Comparison of ENCODE assay signal across 9 cellular contexts in the genomic region with DNA sequence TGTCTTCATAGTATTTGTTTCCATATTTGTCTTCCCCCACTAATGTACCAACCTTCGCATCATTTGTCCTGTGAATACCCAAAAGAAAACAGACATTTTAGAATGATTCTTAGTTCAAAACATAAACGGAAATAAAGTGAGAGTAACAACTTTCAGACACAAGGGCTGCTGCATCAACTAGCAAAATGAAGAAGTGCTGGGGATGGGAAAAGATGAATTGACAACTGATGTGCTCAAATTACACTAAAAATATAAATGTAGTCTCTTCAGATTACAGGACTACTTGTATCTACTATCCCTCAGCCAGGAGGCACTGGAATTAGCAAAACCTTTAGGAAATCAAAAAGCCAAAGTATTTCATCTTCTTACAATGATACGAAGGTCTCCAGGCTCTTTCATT. TPM values are rescaled to one million over a fixed set of nuclear protein-coding genes. Genes with fewer than 3 reads are reported as not detected.
DNase-seq lines count a peak whose midpoint lies in the region; ATAC-seq and TF ChIP-seq lines count a peak whose summit lies in the region.
"Had no signal": no experiment of that assay in that cellular context is flagged by ENCODE, and none has a peak within 500 bp of the region (broad histone marks: within the 10 kb centered on the region; RNA-seq: fewer than 3 reads in every experiment).

No MANE protein-coding gene starts in this region.

- H3K4me1 ChIP-seq in transverse colon, result peaks cover 10 to 42% (median 18%) of the 10 kb centered on the region in 4 donors

- in situ Hi-C loops in transverse colon (cut with MboI; ENCODE audit: low pct_ligation_motif_present in 1 of 4, low pct_unique_long_range_greater_than_20kb in 1 of 4, low sequenced_read_pairs in 3 of 4), result no loop called here

- no peaks in the 10 kb centered on the region for H3K27me3 Mint-ChIP-seq in activated naive CD4-positive, alpha-beta T cell treated with anti-CD3 and anti-CD28 coated beads, Interleukin-2, amount 10 ng/mL, durations not matched to agents 7 days and 5 days
- H3K27me3 Mint-ChIP-seq in activated naive CD8-positive, alpha-beta T cell treated with anti-CD3 and anti-CD28 coated beads, Interleukin-2, amount 50 U/mL, for 24 hours, result peaks cover 3% of the 10 kb centered on the region

- CTCF ChIA-PET in activated naive CD4-positive, alpha-beta T cell treated with anti-CD3 and anti-CD28 coated beads, Interleukin-2, amount 10 ng/mL, durations not matched to agents 7 days and 5 days (lab: Charles Lee), result no interaction called here

- TF ChIP-seq EP300 in transverse colon (IDR thresholded peaks at IDR 0.05; ENCODE audit: low read depth), result no peak

- TF ChIP-seq POLR2A in lower leg skin (IDR thresholded peaks at IDR 0.05) (no peak), transverse colon (IDR thresholded peaks at IDR 0.05) (no peak)

- peaks cover 49% of the 10 kb centered on the region for H3K36me3 Mint-ChIP-seq in activated naive CD4-positive, alpha-beta T cell treated with anti-CD3 and anti-CD28 coated beads, Interleukin-2, amount 10 ng/mL, durations not matched to agents 7 days and 5 days
- peaks cover 34% of the 10 kb centered on the region for H3K36me3 Mint-ChIP-seq in activated naive CD8-positive, alpha-beta T cell treated with anti-CD3 and anti-CD28 coated beads, Interleukin-2, amount 50 U/mL, for 24 hours (ENCODE audit: low read depth)

- no peaks in the 10 kb centered on the region for H3K27me3 ChIP-seq in transverse colon

- no peak for TF ChIP-seq CTCF in lower leg skin (IDR thresholded peaks at IDR 0.05)
- TF ChIP-seq CTCF in transverse colon (IDR thresholded peaks at IDR 0.05), result no peak
- TF ChIP-seq CTCF in omental fat pad (IDR thresholded peaks at IDR 0.05), result no peak

- intact Hi-C loops in lower leg skin (cut with DNase I; ENCODE audit: low total_unique reads) (no loop called here), transverse colon (cut with DNase I; ENCODE audit: low total_unique reads) (no loop called here)

- WGBS in lower leg skin, 2 donors, result 21 to 22% methylated on average over 3 of the region's 3 CpGs
- WGBS in transverse colon (ENCODE audit: low coverage in 1 of 2), 2 donors, result 19 to 28% methylated on average over 3 of the region's 3 CpGs

- peaks cover 17% of the 10 kb centered on the region for H3K9me3 Mint-ChIP-seq in activated naive CD4-positive, alpha-beta T cell treated with anti-CD3 and anti-CD28 coated beads, Interleukin-2, amount 10 ng/mL, durations not matched to agents 7 days and 5 days
- H3K9me3 Mint-ChIP-seq in activated naive CD8-positive, alpha-beta T cell treated with anti-CD3 and anti-CD28 coated beads, Interleukin-2, amount 50 U/mL, for 24 hours, result peaks cover 12% of the 10 kb centered on the region

- H3K4me3 ChIP-seq in lower leg skin (ENCODE audit: low read depth, poor library complexity, severe bottlenecking) (peak overlapping the region; percentile 79), transverse colon (peak overlapping the region; percentile 68 to 96 (median 85))

- H3K27ac ChIP-seq in transverse colon, result peak overlapping the region; percentile 85 to 94 (median 89)

- H3K36me3 ChIP-seq in transverse colon, result peaks cover 0 to 17% (median 4%) of the 10 kb centered on the region in 4 donors

- DNase-seq in activated naive CD4-positive, alpha-beta T cell treated with anti-CD3 and anti-CD28 coated beads, Interleukin-2, amount 10 ng/mL, durations not matched to agents 7 days and 5 days, result no peak
- no peak for DNase-seq in activated naive CD4-positive, alpha-beta T cell treated with Interleukin-2 at 50 U/mL for 16 hours
- DNase-seq in activated naive CD8-positive, alpha-beta T cell treated with anti-CD3 and anti-CD28 coated beads, Interleukin-2, amount 50 U/mL, for 24 hours, result no peak
- DNase-seq in lower leg skin (ENCODE audit: low spot score in 2 of 2) (no peak), transverse colon (no peak), omental fat pad (ENCODE audit: low spot score) (no peak), OCI-M2 (lab: John Stamatoyannopoulos, UW; ENCODE audit: unreplicated experiment) (no peak)
- DNase-seq: T-helper 9 cell had no signal

- H3K27ac Mint-ChIP-seq in activated naive CD4-positive, alpha-beta T cell treated with anti-CD3 and anti-CD28 coated beads, Interleukin-2, amount 10 ng/mL, durations not matched to agents 7 days and 5 days, result peak overlapping the region; percentile 91
- H3K27ac Mint-ChIP-seq in activated naive CD8-positive, alpha-beta T cell treated with anti-CD3 and anti-CD28 coated beads, Interleukin-2, amount 50 U/mL, for 24 hours, result peak overlapping the region; percentile 91

- H3K4me3 Mint-ChIP-seq in activated naive CD4-positive, alpha-beta T cell treated with anti-CD3 and anti-CD28 coated beads, Interleukin-2, amount 10 ng/mL, durations not matched to agents 7 days and 5 days, result peak overlapping the region; percentile 92
- H3K4me3 Mint-ChIP-seq in activated naive CD8-positive, alpha-beta T cell treated with anti-CD3 and anti-CD28 coated beads, Interleukin-2, amount 50 U/mL, for 24 hours, result peak overlapping the region; percentile 96

- peaks cover 63% of the 10 kb centered on the region for H3K4me1 Mint-ChIP-seq in activated naive CD4-positive, alpha-beta T cell treated with anti-CD3 and anti-CD28 coated beads, Interleukin-2, amount 10 ng/mL, durations not matched to agents 7 days and 5 days
- H3K4me1 Mint-ChIP-seq in activated naive CD8-positive, alpha-beta T cell treated with anti-CD3 and anti-CD28 coated beads, Interleukin-2, amount 50 U/mL, for 24 hours, result peaks cover 53% of the 10 kb centered on the region

- peaks cover 3 to 7% of the 10 kb centered on the region in 2 donors for H3K9me3 ChIP-seq in transverse colon

- no peak for ATAC-seq in activated naive CD8-positive, alpha-beta T cell treated with anti-CD3 and anti-CD28 coated beads, Interleukin-2, amount 50 U/mL, for 24 hours
- ATAC-seq in omental fat pad (ENCODE audit: low FRiP score) (no peak), HG02610 (IDR thresholded peaks at IDR 0.05; ENCODE audit: unreplicated experiment) (no peak)

RNA-seq across cellular contexts. Expression of a gene that starts 0.7 kb away (rescaled TPM):
- total RNA-seq in lower leg skin, result 100 to 1,000 TPM in 2 of 4 donors, 10 to 100 TPM in 2; 97.1 to 124 (median 99.8) TPM
- 100 to 1,000 TPM in 2 of 4 donors, 1 to 10 TPM in 2; 4.4 to 155 (median 69.2) TPM for total RNA-seq in transverse colon
- 100 to 1,000 TPM in 1 of 4 donors, 10 to 100 TPM in 3; 60.0 to 109 (median 82.5) TPM for total RNA-seq in omental fat pad
